ENCODE assay signal across 8 cellular contexts in the genomic region with DNA sequence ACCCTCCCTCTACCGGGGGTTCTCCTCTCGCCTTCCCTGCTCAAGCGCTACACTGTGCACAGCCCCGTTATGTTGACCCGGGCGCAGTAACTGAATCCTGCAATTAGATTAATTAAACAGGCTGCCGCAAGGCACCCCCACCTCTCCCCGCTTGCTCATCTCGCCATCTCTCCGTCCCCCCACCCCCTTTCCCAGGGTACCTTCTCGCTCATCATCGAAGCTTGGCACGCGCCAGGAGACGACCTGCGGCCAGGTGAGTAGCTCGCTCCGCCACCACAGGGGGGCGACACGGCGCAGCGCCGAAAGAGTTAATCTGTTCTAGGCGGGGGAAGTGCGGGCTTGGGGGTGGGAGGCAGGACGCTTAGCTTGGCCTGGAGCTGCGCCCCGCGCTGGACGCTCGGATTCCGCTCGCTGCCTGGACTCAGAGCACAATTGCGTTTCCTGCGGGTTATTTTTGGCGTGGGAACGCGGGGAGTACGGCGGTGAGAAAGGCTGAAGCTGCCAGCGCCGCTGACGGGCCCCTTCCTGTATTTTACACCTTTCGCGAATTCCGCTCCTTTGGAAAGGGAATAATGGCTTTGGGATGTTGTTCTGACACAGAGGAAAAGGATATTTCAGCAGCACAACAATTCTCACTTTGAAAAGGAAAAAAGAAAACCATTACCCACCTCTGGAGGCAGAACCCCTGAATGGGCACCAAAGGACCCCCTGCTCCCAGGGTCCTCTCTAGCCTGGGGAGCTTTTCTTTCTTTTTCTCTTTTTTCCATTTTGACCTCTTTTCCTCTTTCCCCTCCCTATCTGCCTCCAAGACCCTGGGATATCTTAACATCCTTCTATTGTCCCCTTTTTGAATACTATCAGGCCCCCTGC. TPM values are rescaled to one million over a fixed set of nuclear protein-coding genes. Genes with fewer than 3 reads are reported as not detected.
DNase-seq lines count a peak whose midpoint lies in the region; ATAC-seq, FAIRE-seq and TF ChIP-seq lines count a peak whose summit lies in the region.

No MANE protein-coding gene starts in this region.

- peak; percentile 55; the same call in 1 of the 2 replicates for TF ChIP-seq RAD21 in GM12878 (IDR thresholded peaks at IDR 0.05; ENCODE audit: insufficient read depth, low read depth, low read length)

- H3K4me1 ChIP-seq in PC-3 (ENCODE audit: insufficient read depth, low read length) (peaks cover 49% of the 10 kb centered on the region), GM12878 (ENCODE audit: control insufficient read depth, insufficient read depth, low read length) (peaks cover 33% of the 10 kb centered on the region)

- 3% methylated on average over 41 of the region's 46 CpGs for WGBS in GM12878 (ENCODE audit: insufficient coverage, insufficient replicate concordance, low lambda C conversion rate, missing lambda C conversion rate)

- H3F3A ChIP-seq in PC-3 (ENCODE audit: low read length, unreplicated experiment): no peaks in the 10 kb centered on the region

- H3K79me2 ChIP-seq in PC-3 (ENCODE audit: low read length) (no peaks in the 10 kb centered on the region), GM12878 (ENCODE audit: control insufficient read depth, insufficient read depth, low read length) (no peaks in the 10 kb centered on the region)

- H3K4me2 ChIP-seq in PC-3 (ENCODE audit: low read length) (peak overlapping the region; percentile 97), GM12878 (ENCODE audit: control insufficient read depth, insufficient read depth) (peak overlapping the region; percentile 49)

- TF ChIP-seq CTCF in PC-3 (conservative IDR thresholded peaks at IDR 0.05; ENCODE audit: low read depth, low read length) (peak; percentile 95), GM12878 (IDR thresholded peaks at IDR 0.05 in 2 of 3, conservative IDR thresholded peaks at IDR 0.05 in 1 of 3; ENCODE audit: control insufficient read depth in 2 of 3, extremely low read depth in 1 of 3, insufficient read depth in 1 of 3, low read depth in 3 of 3, low read length in 3 of 3) (peak; percentile 63 to 83 (median 76))

- intact Hi-C loops in PC-3 (cut with micrococcal nuclease) (loop anchor here (10.0 kb wide), 1 partner anchor 254 kb away; no protein-coding TSS in a partner anchor), GM12878 (cut with micrococcal nuclease; ENCODE audit: unreplicated experiment) (no loop called here)

- POLR2A ChIA-PET in PC-3 (lab: Charles Lee; ENCODE audit: unreplicated experiment) (interaction anchor here (0.6 to 0.7 kb wide), 2 partner anchors 9 to 236 kb away, joined by 3 to 7 read pairs; no protein-coding TSS in a partner anchor), GM12878 (lab: Charles Lee) (interaction anchor here (0.6 to 1.8 kb wide), 4 partner anchors 9 to 87 kb away, joined by 3 to 11 read pairs (median 4); no protein-coding TSS in a partner anchor)

- TF ChIP-seq POLR2A in GM12878 (IDR thresholded peaks at IDR 0.05; ENCODE audit: low read depth, low read length): no peak

- DNase-seq in NCI-H524 (lab: John Stamatoyannopoulos, UW) (peak; percentile 48 to 58), NCI-H524 treated with DMSO at 0.1 percent for 48 hours (lab: John Stamatoyannopoulos, UW) (no peak), PC-3 (peak; percentile 73), GM12878 (ENCODE audit: low read depth, low spot score) (no peak), iPS-NIHi7 (ENCODE audit: extremely low spot score) (peak; percentile 77), OCI-M2 (lab: John Stamatoyannopoulos, UW; ENCODE audit: unreplicated experiment) (no peak)
- peak; percentile 47 for DNase-seq in stimulated activated CD4-positive, alpha-beta T cell treated with anti-CD3 and anti-CD28 coated beads, Interleukin-4, amount 100 ng/mL, for 24 hours

- H3K9ac ChIP-seq in PC-3 (ENCODE audit: low read length) (no peak overlapping the region), GM12878 (ENCODE audit: control insufficient read depth, insufficient read depth, low read length) (peak overlapping the region; percentile 2; the same call in 1 of the 2 replicates)

- H3K9me3 ChIP-seq in PC-3 (ENCODE audit: low read length) (no peaks in the 10 kb centered on the region), GM12878 (replicated peaks; ENCODE audit: control insufficient read depth, insufficient read depth, low read length) (no peaks in the 10 kb centered on the region)

- RAD21 ChIA-PET in GM12878 (lab: Charles Lee; ENCODE audit: unreplicated experiment): interaction anchor here (0.6 to 3.2 kb wide), 17 partner anchors 11 to 1031 kb away, joined by 3 to 36 read pairs (median 4); a partner anchor contains a TSS

- H3K27me3 ChIP-seq in PC-3 (ENCODE audit: low read length) (peaks cover 25% of the 10 kb centered on the region), GM12878 (replicated peaks in 1 of 2; ENCODE audit: control insufficient read depth in 2 of 2, insufficient read depth in 2 of 2, low read length in 1 of 2) (peaks cover 19 to 27% of the 10 kb centered on the region in 2 experiments)

- no peaks in the 10 kb centered on the region for H3K9me2 ChIP-seq in PC-3 (replicated peaks; ENCODE audit: low read length)

- CTCF ChIA-PET in PC-3 (lab: Charles Lee): interaction anchor here (0.5 to 2.0 kb wide), 8 partner anchors 11 to 192 kb away, joined by 6 to 18 read pairs (median 9); no protein-coding TSS in a partner anchor
- CTCF ChIA-PET in GM12878 (lab: Yijun Ruan, JAX): interaction anchor here (0.6 to 6.5 kb wide), 25 partner anchors 9 to 693 kb away, joined by 3 to 80 read pairs (median 5); a partner anchor contains a TSS

- H3K4me3 ChIP-seq in PC-3 (ENCODE audit: low read length) (peak overlapping the region; percentile 76), GM12878 (peak overlapping the region; percentile 50)

- TF ChIP-seq EP300 in GM12878 (IDR thresholded peaks at IDR 0.05; ENCODE audit: borderline replicate concordance in 1 of 2, control insufficient read depth in 1 of 2, low read depth in 2 of 2, low read length in 2 of 2): no peak

- H3K27ac ChIP-seq in PC-3 (ENCODE audit: low read length) (no peak overlapping the region), GM12878 (ENCODE audit: control insufficient read depth, insufficient read depth) (no peak overlapping the region)

- BruUV-seq in PC-3 (replicated peaks; lab: Mats Ljungman, UMichigan) (no TSS peak), GM12878 (replicated peaks; lab: Mats Ljungman, UMichigan) (no TSS peak)

- no peak for FAIRE-seq in GM12878 (lab: Jason Lieb, UNC)

- in situ Hi-C loops in GM12878 (cut with MboI): no loop called here

- SMC1A ChIA-PET in GM12878 (lab: Charles Lee; ENCODE audit: uncharacterized antibody, unreplicated experiment): interaction anchor here (0.6 to 4.6 kb wide), 6 partner anchors 10 to 483 kb away, joined by 4 to 28 read pairs (median 4); a partner anchor contains a TSS

- H2AFZ ChIP-seq in PC-3 (ENCODE audit: low read length) (peak overlapping the region; percentile 85), GM12878 (ENCODE audit: control insufficient read depth, low read depth, low read length) (peak overlapping the region; percentile 37)

- peak; percentile 5 for ATAC-seq in PC-3
- ATAC-seq in GM12878: peak; percentile 68
- no peak for ATAC-seq in GM18502 (IDR thresholded peaks at IDR 0.05; ENCODE audit: poor library complexity, unreplicated experiment)

- H4K20me1 ChIP-seq in PC-3 (ENCODE audit: low read length) (no peaks in the 10 kb centered on the region), GM12878 (ENCODE audit: control insufficient read depth, insufficient read depth) (no peaks in the 10 kb centered on the region)

- H3K36me3 ChIP-seq in PC-3 (ENCODE audit: low read depth, low read length): no peaks in the 10 kb centered on the region
- no peaks in the 10 kb centered on the region for H3K36me3 ChIP-seq in GM12878 (ENCODE audit: control insufficient read depth in 2 of 2, insufficient read depth in 2 of 2, low read length in 1 of 2)

RNA-seq across cellular contexts. Expression of a gene that starts 1.5 kb away (rescaled TPM):
- total RNA-seq in PC-3 (2014; rRNA removed) (2.2 and 2.9 TPM in 2 replicates), GM12878 (2014; rRNA removed) (0.05 TPM in 1 of 2 replicates, not detected in the other), GM12878 (2014; rRNA removed; fragmentation: Illumina TruSeq; extraction: Trizol) (0.04 TPM in 1 of 2 replicates, not detected in the other), GM12878 (2021) (0.08 TPM in 1 of 2 replicates, not detected in the other)
- total RNA-seq in GM12878 (2013; cell fraction: nucleolus; rRNA removed): 8.1 and 8.2 TPM in 2 replicates
- polyA plus RNA-seq in GM12878 (2011; ENCODE audit: low read depth): not detected
- polyA plus RNA-seq in GM12878 (2011; rRNA removed) (0.10 and 0.12 TPM in 2 replicates), GM12878 (2014; fragmentation: Illumina TruSeq; extraction: Trizol) (not detected in 2 replicates), GM12878 (2014; fragmentation: Nextera tagmentation; extraction: Ambion mirVana) (not detected), GM12878 (2014; rRNA removed) (0.06 TPM in 1 of 2 replicates, not detected in the other), GM12878 (2016; fragmentation: Nextera tagmentation; extraction: Ambion mirVana) (under 1 TPM in 1 of 2 experiments, not detected in 1; 0.16 TPM)
- polyA plus RNA-seq in GM12878 (2011; cell fraction: cytosol; rRNA removed): 0.27 TPM in 2 replicates
- 0.69 and 0.99 TPM in 2 replicates for polyA plus RNA-seq in GM12878 (2011; cell fraction: nucleus; rRNA removed)
- 0.07 and 0.13 TPM in 2 replicates for polyA plus RNA-seq in GM12878 (2012)
- polyA minus RNA-seq in GM12878 (2011; rRNA and poly(A)+ RNA removed): 0.15 and 0.37 TPM in 2 replicates
- not detected in 2 replicates for polyA minus RNA-seq in GM12878 (2011; cell fraction: cytosol; rRNA and poly(A)+ RNA removed)
- polyA minus RNA-seq in GM12878 (2011; cell fraction: nucleus; rRNA and poly(A)+ RNA removed): 0.38 and 0.48 TPM in 2 replicates

RNA-seq across cellular contexts. Expression of a gene that starts 22.6 kb away (rescaled TPM):
- total RNA-seq in PC-3 (2014; rRNA removed) (6.2 and 13.3 TPM in 2 replicates), GM12878 (2014; rRNA removed) (4.7 and 4.9 TPM in 2 replicates), GM12878 (2014; rRNA removed; fragmentation: Illumina TruSeq; extraction: Trizol) (2.0 and 2.1 TPM in 2 replicates), GM12878 (2021) (3.8 and 4.7 TPM in 2 replicates)
- 3.4 and 4.0 TPM in 2 replicates for total RNA-seq in GM12878 (2013; cell fraction: nucleolus; rRNA removed)
- 6.4 TPM for polyA plus RNA-seq in GM12878 (2011; ENCODE audit: low read depth)
- polyA plus RNA-seq in GM12878 (2011; rRNA removed) (1.9 and 2.8 TPM in 2 replicates), GM12878 (2014; fragmentation: Illumina TruSeq; extraction: Trizol) (0.68 and 1.8 TPM in 2 replicates), GM12878 (2014; fragmentation: Nextera tagmentation; extraction: Ambion mirVana) (under 1 TPM; 0.37 to 0.73 TPM), GM12878 (2014; rRNA removed) (5.7 and 5.9 TPM in 2 replicates), GM12878 (2016; fragmentation: Nextera tagmentation; extraction: Ambion mirVana) (1 to 10 TPM; 3.9 to 4.8 TPM)
- 7.0 and 7.3 TPM in 2 replicates for polyA plus RNA-seq in GM12878 (2011; cell fraction: cytosol; rRNA removed)
- 4.0 and 7.6 TPM in 2 replicates for polyA plus RNA-seq in GM12878 (2011; cell fraction: nucleus; rRNA removed)
- polyA plus RNA-seq in GM12878 (2012): 8.1 and 11.6 TPM in 2 replicates
- 4.8 and 8.7 TPM in 2 replicates for polyA minus RNA-seq in GM12878 (2011; rRNA and poly(A)+ RNA removed)
- 5.0 and 5.9 TPM in 2 replicates for polyA minus RNA-seq in GM12878 (2011; cell fraction: cytosol; rRNA and poly(A)+ RNA removed)
- polyA minus RNA-seq in GM12878 (2011; cell fraction: nucleus; rRNA and poly(A)+ RNA removed): 7.1 and 9.2 TPM in 2 replicates

RNA-seq across cellular contexts. Expression of a gene that starts 36.4 kb away (rescaled TPM):
- total RNA-seq in PC-3 (2014; rRNA removed) (37.6 and 39.5 TPM in 2 replicates), GM12878 (2014; rRNA removed) (18.3 and 18.5 TPM in 2 replicates), GM12878 (2014; rRNA removed; fragmentation: Illumina TruSeq; extraction: Trizol) (9.0 and 10.0 TPM in 2 replicates), GM12878 (2021) (19.8 and 20.3 TPM in 2 replicates)
- 18.9 and 20.9 TPM in 2 replicates for total RNA-seq in GM12878 (2013; cell fraction: nucleolus; rRNA removed)
- polyA plus RNA-seq in GM12878 (2011; ENCODE audit: low read depth): 5.9 TPM
- polyA plus RNA-seq in GM12878 (2011; rRNA removed) (4.3 and 9.7 TPM in 2 replicates), GM12878 (2014; fragmentation: Illumina TruSeq; extraction: Trizol) (3.8 and 7.9 TPM in 2 replicates), GM12878 (2014; fragmentation: Nextera tagmentation; extraction: Ambion mirVana) (1 to 10 TPM in 1 of 2 experiments, under 1 TPM in 1; 0.71 to 1.7 TPM), GM12878 (2014; rRNA removed) (11.3 and 12.7 TPM in 2 replicates), GM12878 (2016; fragmentation: Nextera tagmentation; extraction: Ambion mirVana) (10 to 100 TPM; 16.0 to 20.4 TPM)
- polyA plus RNA-seq in GM12878 (2011; cell fraction: cytosol; rRNA removed): 14.5 and 17.7 TPM in 2 replicates
- 18.8 and 21.0 TPM in 2 replicates for polyA plus RNA-seq in GM12878 (2011; cell fraction: nucleus; rRNA removed)
- 10.1 and 11.1 TPM in 2 replicates for polyA plus RNA-seq in GM12878 (2012)
- polyA minus RNA-seq in GM12878 (2011; rRNA and poly(A)+ RNA removed): 30.4 and 40.0 TPM in 2 replicates
- 13.0 and 13.4 TPM in 2 replicates for polyA minus RNA-seq in GM12878 (2011; cell fraction: cytosol; rRNA and poly(A)+ RNA removed)
- polyA minus RNA-seq in GM12878 (2011; cell fraction: nucleus; rRNA and poly(A)+ RNA removed): 8.7 and 17.9 TPM in 2 replicates

RNA-seq across cellular contexts. Expression of a gene that starts 56.6 kb away (rescaled TPM):
- total RNA-seq in PC-3 (2014; rRNA removed) (39.5 and 52.2 TPM in 2 replicates), GM12878 (2014; rRNA removed) (11.5 and 13.0 TPM in 2 replicates), GM12878 (2014; rRNA removed; fragmentation: Illumina TruSeq; extraction: Trizol) (6.9 and 7.3 TPM in 2 replicates), GM12878 (2021) (13.3 and 15.0 TPM in 2 replicates)
- total RNA-seq in GM12878 (2013; cell fraction: nucleolus; rRNA removed): 35.3 and 37.1 TPM in 2 replicates
- 4.9 TPM for polyA plus RNA-seq in GM12878 (2011; ENCODE audit: low read depth)
- polyA plus RNA-seq in GM12878 (2011; rRNA removed) (30.2 and 39.3 TPM in 2 replicates), GM12878 (2014; fragmentation: Illumina TruSeq; extraction: Trizol) (7.6 and 7.8 TPM in 2 replicates), GM12878 (2014; fragmentation: Nextera tagmentation; extraction: Ambion mirVana) (1 to 10 TPM in 1 of 2 experiments, under 1 TPM in 1; 0.24 to 1.3 TPM), GM12878 (2014; rRNA removed) (15.7 and 16.5 TPM in 2 replicates), GM12878 (2016; fragmentation: Nextera tagmentation; extraction: Ambion mirVana) (10 to 100 TPM in 1 of 2 experiments, 1 to 10 TPM in 1; 8.2 to 10.5 TPM)
- polyA plus RNA-seq in GM12878 (2011; cell fraction: cytosol; rRNA removed): 39.3 and 50.0 TPM in 2 replicates
- 30.7 and 31.8 TPM in 2 replicates for polyA plus RNA-seq in GM12878 (2011; cell fraction: nucleus; rRNA removed)
- polyA plus RNA-seq in GM12878 (2012): 8.8 and 14.8 TPM in 2 replicates
- 17.9 and 35.2 TPM in 2 replicates for polyA minus RNA-seq in GM12878 (2011; rRNA and poly(A)+ RNA removed)
- polyA minus RNA-seq in GM12878 (2011; cell fraction: cytosol; rRNA and poly(A)+ RNA removed): 13.5 and 20.2 TPM in 2 replicates
- polyA minus RNA-seq in GM12878 (2011; cell fraction: nucleus; rRNA and poly(A)+ RNA removed): 21.9 and 25.2 TPM in 2 replicates

Comparison
In these comparisons a context has a peak if more than half of its experiments do, and no peak if none do; other contexts are left out.
1. DNase-seq: peak in NCI-H524 (2 of 2), PC-3 (single experiment), iPS-NIHi7 (single experiment) and stimulated activated CD4-positive, alpha-beta T cell treated with anti-CD3 and anti-CD28 coated beads, Interleukin-4, amount 100 ng/mL, for 24 hours (single experiment); none in NCI-H524 treated with DMSO at 0.1 percent for 48 hours (single experiment), GM12878 (single experiment) and OCI-M2 (single experiment).